Comparison of ENCODE assay signal across 23 cellular contexts in the genomic region with DNA sequence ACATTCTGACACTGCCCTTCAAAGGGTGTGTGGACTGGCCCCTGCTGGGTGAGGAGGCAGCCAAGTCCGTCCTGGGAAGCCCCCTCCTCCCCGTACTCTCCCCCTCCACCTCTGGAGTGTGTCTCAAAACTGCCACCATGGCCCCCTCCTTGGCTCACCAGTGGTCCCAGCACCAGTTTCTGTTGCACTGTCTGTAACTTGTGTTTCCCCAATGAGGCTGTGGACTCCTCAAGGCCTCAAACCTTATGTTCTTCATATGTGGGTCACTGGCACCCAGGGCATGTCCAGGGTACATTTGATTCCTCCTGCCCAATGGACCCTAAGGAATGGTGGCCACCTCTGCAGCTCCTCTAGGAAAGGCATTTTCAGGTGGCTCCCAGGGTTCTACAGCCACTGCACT.
"Had no signal": no experiment of that assay in that cellular context is flagged by ENCODE, and none has a peak within 500 bp of the region (broad histone marks: within the 10 kb centered on the region; RNA-seq: fewer than 3 reads in every experiment).

No MANE protein-coding gene starts in this region.

- H3K4me3 ChIP-seq: heart left ventricle, left ventricle myocardium inferior, lung, ovary, right atrium auricular region, right lobe of liver, smooth muscle cell, tibial nerve, vagina had no signal

- H3K36me3 ChIP-seq: heart left ventricle, left ventricle myocardium inferior, neutrophil, ovary, right atrium auricular region, right lobe of liver, tibial nerve, vagina had no signal

- H3K27me3 ChIP-seq: ovary, right atrium auricular region, right lobe of liver, vagina had no signal

- H3K9me3 ChIP-seq: heart left ventricle, left ventricle myocardium inferior, neutrophil, ovary, right atrium auricular region, right lobe of liver, tibial nerve, vagina had no signal

- H3K27ac ChIP-seq: heart left ventricle, left ventricle myocardium inferior, neutrophil, ovary, right atrium auricular region, right lobe of liver, tibial nerve, vagina had no signal

- H3K4me2 ChIP-seq: smooth muscle cell had no signal

- DNase-seq: heart left ventricle; hypothalamus; immature natural killer cell; left ventricle myocardium inferior; mesendoderm; naive B cell; natural killer cell; nephron progenitor cell; occipital lobe; ovary; right lobe of liver; stimulated activated CD4-positive, alpha-beta T cell treated with anti-CD3 and anti-CD28 coated beads, Interleukin-1b, Interleukin-23, amount 100 ng/mL, for 48 hours; stimulated activated CD4-positive, alpha-beta T cell treated with anti-CD3 and anti-CD28 coated beads, Interleukin-2, amount 100 ng/mL, for 48 hours; stimulated activated CD4-positive, alpha-beta T cell treated with anti-CD3 and anti-CD28 coated beads, Interleukin-4, amount 100 ng/mL, for 4 hours; stimulated activated naive B cell treated with anti-CD40 and anti-IgM and Interleukin-4, amounts not matched to agents 10 μg/mL and 1 μg/mL and 100 μg/mL, for 72 hours; stimulated activated naive CD8-positive, alpha-beta T cell treated with anti-CD3 and anti-CD28 coated beads, Interleukin-15, Interleukin-2, amounts not matched to agents 100 U/mL and 50 U/mL, for 24 hours had no signal

- FAIRE-seq: islet of Langerhans had no signal

- H3K4me1 ChIP-seq: heart left ventricle, left ventricle myocardium inferior, right atrium auricular region, right lobe of liver, tibial nerve, vagina had no signal
